ENCODE assay signal across 8 cellular contexts in genomic region chrX:153909024-153909979, GRCh38.
DNase-seq lines count a peak whose midpoint lies in the region; FAIRE-seq and TF ChIP-seq lines count a peak whose summit lies in the region.
"Had no signal": no experiment of that assay in that cellular context is flagged by ENCODE, and none has a peak within 500 bp of the region (broad histone marks: within the 10 kb centered on the region; RNA-seq: fewer than 3 reads in every experiment).

No MANE protein-coding gene starts in this region.

- FAIRE-seq in G401.6 (lab: Jason Lieb, UNC), result peak; percentile 58

- peak; percentile 44 for DNase-seq in HEK293T (ENCODE audit: extremely low spot score)
- DNase-seq in cerebellar cortex (ENCODE audit: low spot score), result peak; percentile 77
- DNase-seq in 8988T, result no peak
- DNase-seq in NCI-H748 (lab: John Stamatoyannopoulos, UW; ENCODE audit: unreplicated experiment), result no peak
- DNase-seq in dedifferentiated amniotic fluid mesenchymal stem cell (ENCODE audit: extremely low spot score), result no peak
- DNase-seq: NCI-H2029; stimulated activated CD4-positive, alpha-beta T cell treated with anti-CD3 and anti-CD28 coated beads, Interleukin-4, amount 100 ng/mL, for 1 hour had no signal

- CTCF ChIA-PET in HEK293T (lab: Yijun Ruan, JAX), result interaction anchor here (0.6 to 5.9 kb wide), 2 partner anchors 13 to 165 kb away, joined by 3 to 42 read pairs; no protein-coding TSS in a partner anchor

- POLR2A ChIA-PET in HEK293T (lab: Yijun Ruan, JAX), result interaction anchor here (1.2 to 1.5 kb wide), 2 partner anchors 14 kb away, joined by 3 to 4 read pairs; no protein-coding TSS in a partner anchor

TF ChIP-seq in HEK293T, 16 proteins besides CTCF, POLR2A, EP300 and RAD21:
- TF ChIP-seq FOXM1 (IDR thresholded peaks at IDR 0.05; ENCODE audit: borderline replicate concordance), result no peak
- TF ChIP-seq SP1 (IDR thresholded peaks at IDR 0.05), result no peak
- no peak for TF ChIP-seq BHLHE40 (IDR thresholded peaks at IDR 0.05; ENCODE audit: borderline replicate concordance)
- no peak for TF ChIP-seq SUZ12 (IDR thresholded peaks at IDR 0.05)
- no peak for TF ChIP-seq PKNOX1 (IDR thresholded peaks at IDR 0.05)
- no peak for TF ChIP-seq ZNF384 (IDR thresholded peaks at IDR 0.05)
- no peak for TF ChIP-seq NFRKB (IDR thresholded peaks at IDR 0.05)
- no peak for TF ChIP-seq L3MBTL2 (conservative IDR thresholded peaks at IDR 0.05)
- no peak for TF ChIP-seq ARNT (IDR thresholded peaks at IDR 0.05)

Comparison
In these comparisons a context has a peak if more than half of its experiments do, and no peak if none do; other contexts are left out.
1. DNase-seq: peak in HEK293T (single experiment) and cerebellar cortex (single experiment); none in 8988T (single experiment), NCI-H748 (single experiment) and dedifferentiated amniotic fluid mesenchymal stem cell (single experiment).